Comparison of ENCODE assay signal across 1 cellular context in genomic region chr9:129889936-129890717, GRCh38.
TF ChIP-seq lines count a peak whose summit lies in the region.

No MANE protein-coding gene starts in this region.

TF ChIP-seq in SK-N-SH, 30 proteins besides CTCF, POLR2A, EP300 and RAD21:
- TF ChIP-seq EZH2phosphoT487 (IDR thresholded peaks at IDR 0.05; ENCODE audit: borderline replicate concordance, low read depth), result no peak
- TF ChIP-seq IRF3 (IDR thresholded peaks at IDR 0.05; ENCODE audit: low read depth, low read length), result no peak
- no peak for TF ChIP-seq FOXM1 (IDR thresholded peaks at IDR 0.05; ENCODE audit: low read depth)
- no peak for TF ChIP-seq RCOR1 (IDR thresholded peaks at IDR 0.05; ENCODE audit: low read length)
- no peak for TF ChIP-seq ELF1 (IDR thresholded peaks at IDR 0.05)
- TF ChIP-seq NRF1 (IDR thresholded peaks at IDR 0.05; ENCODE audit: low read depth, low read length), result no peak
- TF ChIP-seq MAX (IDR thresholded peaks at IDR 0.05; ENCODE audit: low read depth), result no peak
- TF ChIP-seq, protein P1, sequence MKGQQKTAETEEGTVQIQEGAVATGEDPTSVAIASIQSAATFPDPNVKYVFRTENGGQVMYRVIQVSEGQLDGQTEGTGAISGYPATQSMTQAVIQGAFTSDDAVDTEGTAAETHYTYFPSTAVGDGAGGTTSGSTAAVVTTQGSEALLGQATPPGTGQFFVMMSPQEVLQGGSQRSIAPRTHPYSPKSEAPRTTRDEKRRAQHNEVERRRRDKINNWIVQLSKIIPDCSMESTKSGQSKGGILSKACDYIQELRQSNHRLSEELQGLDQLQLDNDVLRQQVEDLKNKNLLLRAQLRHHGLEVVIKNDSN (IDR thresholded peaks at IDR 0.05; ENCODE audit: borderline replicate concordance, low read depth), result no peak
- no peak for TF ChIP-seq ZBTB33 (IDR thresholded peaks at IDR 0.05; ENCODE audit: borderline replicate concordance, low read depth)
